ENCODE assay signal across 8 cellular contexts in genomic region chr17:27756467-27757371, GRCh38. TPM values are rescaled to one million over a fixed set of nuclear protein-coding genes. Genes with fewer than 3 reads are reported as not detected.
DNase-seq lines count a peak whose midpoint lies in the region; ATAC-seq, FAIRE-seq and TF ChIP-seq lines count a peak whose summit lies in the region.

No MANE protein-coding gene starts in this region.

- CTCF ChIA-PET in HepG2 (lab: Yijun Ruan, JAX; ENCODE audit: low intra/inter-chr PET ratio, low total read pairs), result interaction anchor here (0.9 to 2.5 kb wide), 2 partner anchors 102 to 155 kb away, joined by 4 to 44 read pairs; no protein-coding TSS in a partner anchor

- no TSS peak for BruUV-seq in HepG2 (replicated peaks; lab: Mats Ljungman, UMichigan)

- H3K79me2 ChIP-seq in HepG2 (ENCODE audit: insufficient read depth, low read length), result no peaks in the 10 kb centered on the region

- H3K27me3 Mint-ChIP-seq in T-helper 17 cell, result peaks cover 6% of the 10 kb centered on the region

- no peaks in the 10 kb centered on the region for H3K4me1 ChIP-seq in HepG2 (ENCODE audit: insufficient read depth, low read length)

- H3K27me3 ChIP-seq in brain microvascular endothelial cell (replicated peaks), result no peaks in the 10 kb centered on the region
- H3K27me3 ChIP-seq in HepG2 (ENCODE audit: control insufficient read depth in 1 of 2, insufficient read depth in 2 of 2, low read length in 2 of 2), result no peaks in the 10 kb centered on the region; a peak in 1 of 5 replicates

- intact Hi-C loops in HepG2 (cut with micrococcal nuclease; ENCODE audit: unreplicated experiment), result loop anchor here (1.0 to 2.0 kb wide), 2 partner anchors 124 to 148 kb away; no protein-coding TSS in a partner anchor

- H3K4me1 Mint-ChIP-seq in T-helper 17 cell, result no peaks in the 10 kb centered on the region

- H3K9ac ChIP-seq in HepG2 (ENCODE audit: insufficient read depth, low read depth, low read length), result no peak overlapping the region

- H3K9me3 ChIP-seq in T-helper 17 cell (ENCODE audit: control insufficient read depth, low read length, poor library complexity, severe bottlenecking) (no peaks in the 10 kb centered on the region), HepG2 (ENCODE audit: low read length) (no peaks in the 10 kb centered on the region)

- H3K4me3 ChIP-seq in HFF-Myc (replicated peaks; ENCODE audit: low read depth, low read length) (no peak overlapping the region), brain microvascular endothelial cell (ENCODE audit: low read depth, low read length) (no peak overlapping the region), HepG2 (replicated peaks in 1 of 3; ENCODE audit: insufficient read depth in 1 of 3, low read depth in 2 of 3, low read length in 3 of 3) (no peak overlapping the region)

- H4K20me1 ChIP-seq in HepG2 (ENCODE audit: insufficient read depth, low read length), result no peaks in the 10 kb centered on the region

- H2AFZ ChIP-seq in HepG2 (ENCODE audit: low read length), result no peak overlapping the region

- H3K27ac ChIP-seq in brain microvascular endothelial cell, result no peak overlapping the region
- no peak overlapping the region for H3K27ac ChIP-seq in HepG2 (ENCODE audit: extremely low read length, insufficient read depth, low read length)

- TF ChIP-seq RAD21 in HepG2 (CRISPR knock-in tag; IDR thresholded peaks at IDR 0.05), result peak; percentile 64

- in situ Hi-C loops in brain microvascular endothelial cell (cut with HindIII; ENCODE audit: low pct_ligation_motif_present, low sequenced_read_pairs), result no loop called here
- in situ Hi-C loops in HepG2 (cut with HindIII; ENCODE audit: extremely low pct_ligation_motif_present, low pct_unique_long_range_greater_than_20kb), result loop anchor here (5.0 kb wide), 1 partner anchor 99 kb away; no protein-coding TSS in a partner anchor

- H3K36me3 Mint-ChIP-seq in T-helper 17 cell (ENCODE audit: low read depth), result no peaks in the 10 kb centered on the region

- H3K4me2 ChIP-seq in HepG2 (ENCODE audit: low read depth, low read length), result no peak overlapping the region

- TF ChIP-seq CTCF in HFF-Myc (IDR thresholded peaks at IDR 0.05; ENCODE audit: low read depth, low read length, missing control alignments) (peak; percentile 85), brain microvascular endothelial cell (IDR thresholded peaks at IDR 0.05; ENCODE audit: low read depth, low read length, missing control alignments) (peak; percentile 85), HepG2 (CRISPR knock-in tag; IDR thresholded peaks at IDR 0.05) (peak; percentile 82)

- no peak for TF ChIP-seq EP300 in HepG2 (IDR thresholded peaks at IDR 0.05; ENCODE audit: low read depth in 2 of 2, low read length in 2 of 2)
- TF ChIP-seq EP300 in HepG2 (CRISPR knock-in tag; IDR thresholded peaks at IDR 0.05; ENCODE audit: borderline replicate concordance), result no peak

- 41% methylated on average over 9 of the region's 17 CpGs for WGBS in HepG2 (ENCODE audit: low lambda C conversion rate)

- H3K4me3 Mint-ChIP-seq in T-helper 17 cell, result no peak overlapping the region

- DNase-seq in COLO668 (lab: John Stamatoyannopoulos, UW; ENCODE audit: unreplicated experiment), result peak; percentile 26
- DNase-seq in HFF-Myc (ENCODE audit: extremely low read depth, low read depth), result no peak
- peak in 1 of 3 donors; percentile 37 for DNase-seq in T-helper 17 cell
- peak; percentile 53 for DNase-seq in brain microvascular endothelial cell
- peak; percentile 29 for DNase-seq in HepG2 (ENCODE audit: low spot score)
- DNase-seq in stimulated activated CD8-positive, alpha-beta memory T cell treated with anti-CD3 and anti-CD28 coated beads, Interleukin-12 subunit alpha, Interleukin-12 subunit beta, amount 100 ng/mL, for 24 hours (ENCODE audit: extremely low read depth), result peak; percentile 7

- no peaks in the 10 kb centered on the region for H3K36me3 ChIP-seq in brain microvascular endothelial cell (replicated peaks)
- H3K36me3 ChIP-seq in HepG2 (replicated peaks in 1 of 2; ENCODE audit: control insufficient read depth in 1 of 2, insufficient read depth in 2 of 2, low read length in 2 of 2), result no peaks in the 10 kb centered on the region

- POLR2A ChIA-PET in HepG2 (lab: Yijun Ruan, JAX), result no interaction called here

- peak; percentile 75 for FAIRE-seq in HepG2 (lab: Jason Lieb, UNC)

- ATAC-seq in T-helper 17 cell (peak; percentile 55), HepG2 (peak; percentile 20; the same call in 1 of the 3 replicates), GM18505 (IDR thresholded peaks at IDR 0.05; ENCODE audit: unreplicated experiment) (no peak), HG02571 (IDR thresholded peaks at IDR 0.05; ENCODE audit: unreplicated experiment) (no peak)

- TF ChIP-seq POLR2A in HepG2 (IDR thresholded peaks at IDR 0.05; ENCODE audit: insufficient read depth in 1 of 2, low read depth in 2 of 2, low read length in 2 of 2) (no peak), GM18505 (IDR thresholded peaks at IDR 0.05; ENCODE audit: borderline replicate concordance, extremely low read depth, insufficient read depth, insufficient read length) (no peak)

- no peak overlapping the region for H3K27ac Mint-ChIP-seq in T-helper 17 cell

TF ChIP-seq in HepG2, 621 proteins besides CTCF, POLR2A, EP300 and RAD21:
- TF ChIP-seq STAG1 (CRISPR knock-in tag; IDR thresholded peaks at IDR 0.05), result peak; percentile 81
- TF ChIP-seq ZSCAN12 (CRISPR knock-in tag; IDR thresholded peaks at IDR 0.05), result 0 out of 2 replicates have a peak, but pooled peaks have one; percentile 17
- TF ChIP-seq FOXA1 (IDR thresholded peaks at IDR 0.05), result no peak
- TF ChIP-seq FOXA1 (CRISPR knock-in tag; IDR thresholded peaks at IDR 0.05), result peak; percentile 39; the same call in 1 of the 2 replicates
- TF ChIP-seq ZNF614 (CRISPR knock-in tag; IDR thresholded peaks at IDR 0.05; ENCODE audit: borderline replicate concordance), result no peak
- TF ChIP-seq SMC3 (IDR thresholded peaks at IDR 0.05; ENCODE audit: low read length), result peak; percentile 55

RNA-seq across cellular contexts. Expression of gene NOS2, which starts 43.6 kb away (rescaled TPM):
- under 1 TPM in 1 of 2 donors, not detected in 1; 0.07 TPM for total RNA-seq in T-helper 17 cell
- total RNA-seq in HepG2 (2016; rRNA removed; fragmentation: Illumina TruSeq; extraction: Trizol), result 0.02 TPM in 1 of 2 replicates, not detected in the other
- not detected in 2 replicates for total RNA-seq in HepG2 (2016; cell fraction: cytosol; rRNA removed; fragmentation: Illumina TruSeq; extraction: Trizol; ENCODE audit: low read depth)
- total RNA-seq in HepG2 (2016; cell fraction: insoluble cytoplasmic fraction; rRNA removed; fragmentation: Illumina TruSeq; extraction: Trizol), result not detected in 2 replicates
- not detected in 2 replicates for total RNA-seq in HepG2 (2016; cell fraction: membrane; rRNA removed; fragmentation: Illumina TruSeq; extraction: Trizol)
- not detected in 2 replicates for total RNA-seq in HepG2 (2016; cell fraction: nucleus; rRNA removed; fragmentation: Illumina TruSeq; extraction: Trizol)
- polyA plus RNA-seq in HepG2 (2011; rRNA removed), result 0.03 TPM in 1 of 2 replicates, not detected in the other
- not detected in 2 replicates for polyA plus RNA-seq in HepG2 (2011; cell fraction: cytosol; rRNA removed)
- not detected in 2 replicates for polyA plus RNA-seq in HepG2 (2011; cell fraction: nucleus; rRNA removed)
- polyA plus RNA-seq in HepG2 (2012), result not detected in 2 replicates
- polyA plus RNA-seq in HepG2 (2016; cell fraction: cytosol; fragmentation: Illumina TruSeq; extraction: Trizol; ENCODE audit: low read depth), result not detected in 2 replicates
- polyA plus RNA-seq in HepG2 (2016; cell fraction: insoluble cytoplasmic fraction; fragmentation: Illumina TruSeq; extraction: Trizol; ENCODE audit: low read depth), result not detected in 2 replicates
- not detected in 2 replicates for polyA plus RNA-seq in HepG2 (2016; cell fraction: membrane; fragmentation: Illumina TruSeq; extraction: Trizol; ENCODE audit: low read depth)
- polyA plus RNA-seq in HepG2 (2016; cell fraction: nucleus; fragmentation: Illumina TruSeq; extraction: Trizol; ENCODE audit: insufficient read depth, low read depth), result not detected in 2 replicates
- polyA minus RNA-seq in HepG2 (2011; rRNA and poly(A)+ RNA removed; ENCODE audit: low replicate concordance), result not detected in 2 replicates
- polyA minus RNA-seq in HepG2 (2011; cell fraction: cytosol; rRNA and poly(A)+ RNA removed), result not detected in 2 replicates
- not detected in 2 replicates for polyA minus RNA-seq in HepG2 (2011; cell fraction: nucleus; rRNA and poly(A)+ RNA removed)

Comparison
In these comparisons a context has a peak if more than half of its experiments do, and no peak if none do; other contexts are left out.
1. ATAC-seq: peak in T-helper 17 cell (single experiment) and HepG2 (single experiment); none in GM18505 (single experiment) and HG02571 (single experiment).
2. Peak in every context shown above with its lines, with median percentiles within 50 percentile points of each other: CTCF ChIP-seq.